16 cellular contexts compared by ENCODE assay signal in the genomic region with DNA sequence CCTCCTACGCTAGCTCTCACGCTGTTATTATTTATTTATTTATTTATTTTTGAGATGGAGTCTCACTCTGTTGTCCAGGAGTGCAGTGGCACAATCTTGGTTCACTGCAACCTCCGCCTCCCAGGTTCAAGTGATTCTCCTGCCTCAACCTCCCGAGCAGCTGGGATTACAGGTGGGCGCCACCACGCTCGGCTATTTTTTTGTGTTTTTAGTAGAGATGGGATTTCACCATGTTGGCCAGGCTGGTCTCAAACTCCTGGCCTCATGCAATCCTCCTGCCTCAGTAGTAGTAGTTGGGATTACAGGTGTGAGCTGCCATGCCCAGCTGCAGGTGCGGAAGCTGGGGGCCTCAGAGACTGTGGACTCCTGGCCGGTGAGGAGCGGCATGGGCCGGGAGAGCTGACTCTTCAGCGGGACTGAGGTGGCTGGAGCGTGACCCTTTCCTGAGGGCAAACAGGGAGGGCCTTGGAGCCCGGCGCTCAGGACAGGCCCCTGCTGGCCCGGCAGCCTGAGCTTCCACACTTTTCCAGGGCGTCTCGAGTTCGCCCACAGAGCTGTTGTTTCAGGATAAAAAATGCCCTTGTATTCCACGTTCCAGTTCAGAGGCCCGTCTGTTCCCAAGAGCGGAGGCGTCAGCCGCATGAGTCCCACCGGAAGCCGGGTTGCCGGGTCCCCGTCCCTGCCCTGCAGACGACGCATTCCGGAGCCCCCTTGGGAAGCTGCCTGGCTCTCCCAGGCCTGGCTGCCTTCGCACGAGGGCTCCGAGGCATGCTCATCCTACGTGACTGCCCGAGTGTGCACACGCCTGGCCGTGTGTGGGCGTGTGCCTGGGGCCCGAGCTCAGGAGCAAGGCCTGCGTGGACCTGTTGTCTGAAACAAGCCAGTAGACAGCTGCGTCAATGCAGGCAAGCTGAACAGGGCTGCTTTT.
A peak's percentile ranks its signal among the peaks of the same experiment; 100 is the strongest.
DNase-seq lines count a peak whose midpoint lies in the region; ATAC-seq and TF ChIP-seq lines count a peak whose summit lies in the region.
"Had no signal": no experiment of that assay in that cellular context is flagged by ENCODE, and none has a peak within 500 bp of the region (broad histone marks: within the 10 kb centered on the region; RNA-seq: fewer than 3 reads in every experiment).

No MANE protein-coding gene starts in this region.

- H3K9ac ChIP-seq in NT2/D1 (ENCODE audit: insufficient read length, low read depth), result peak overlapping the region; percentile 21

- H3K27ac ChIP-seq in WERI-Rb-1, result no peak overlapping the region

- H3K4me1 ChIP-seq in NT2/D1 (ENCODE audit: insufficient read depth, insufficient read length), result peaks cover 32% of the 10 kb centered on the region

- TF ChIP-seq CTCF in epithelial cell of esophagus (IDR thresholded peaks at IDR 0.05; ENCODE audit: insufficient read depth, low read depth, low read length, missing control alignments) (no peak), WERI-Rb-1 (IDR thresholded peaks at IDR 0.05; ENCODE audit: low read depth, low read length) (no peak)

- H3K4me3 ChIP-seq in NT2/D1 (ENCODE audit: insufficient read length, low read depth) (no peak overlapping the region), epithelial cell of esophagus (ENCODE audit: low read length) (no peak overlapping the region), skeletal muscle cell (ENCODE audit: low read depth, low read length) (no peak overlapping the region), WERI-Rb-1 (ENCODE audit: low read depth, low read length) (no peak overlapping the region)

- no peak for DNase-seq in NT2/D1 (ENCODE audit: low read depth, low spot score)
- peak; percentile 97 for DNase-seq in epithelial cell of esophagus (ENCODE audit: low read depth)
- peak; percentile 74 for DNase-seq in hepatic stellate cell (ENCODE audit: low spot score)
- peak; percentile 37 for DNase-seq in skeletal muscle cell (ENCODE audit: low read depth)
- DNase-seq in NCI-H1048 (lab: John Stamatoyannopoulos, UW), result no peak
- no peak for DNase-seq in mesenteric fat pad (ENCODE audit: low spot score)
- no peak for DNase-seq in WERI-Rb-1
- DNase-seq: activated CD4-positive, alpha-beta memory T cell treated with anti-CD3 and anti-CD28 coated beads for 36 hours; activated naive CD8-positive, alpha-beta T cell treated with anti-CD3 and anti-CD28 coated beads for 36 hours; activated T-cell treated with anti-CD3 and anti-CD28 coated beads, Interleukin-2, amount 50 U/mL, for 48 hours; central memory CD4-positive, alpha-beta T cell; NCI-H1694; NCI-H446 treated with DMSO at 0.1 percent for 48 hours; stimulated activated CD4-positive, alpha-beta T cell treated with anti-CD3 and anti-CD28 coated beads, Interleukin-4, amount 100 ng/mL, for 1 hour; substantia nigra had no signal

- H3K9me3 ChIP-seq in NT2/D1 (ENCODE audit: insufficient read depth, low read length) (no peaks in the 10 kb centered on the region), WERI-Rb-1 (ENCODE audit: severe bottlenecking) (peaks cover 5% of the 10 kb centered on the region)

- no peaks in the 10 kb centered on the region for H3K27me3 ChIP-seq in NT2/D1 (ENCODE audit: insufficient read depth, insufficient read length)
- no peaks in the 10 kb centered on the region for H3K27me3 ChIP-seq in WERI-Rb-1 (ENCODE audit: insufficient read depth, low read depth, severe bottlenecking)

- H3K36me3 ChIP-seq in NT2/D1 (ENCODE audit: insufficient read depth, insufficient read length, low read length) (no peaks in the 10 kb centered on the region), WERI-Rb-1 (no peaks in the 10 kb centered on the region)

- ATAC-seq in GM19328 (IDR thresholded peaks at IDR 0.05; ENCODE audit: unreplicated experiment), result no peak

Comparison
In these comparisons a context has a peak if more than half of its experiments do, and no peak if none do; other contexts are left out.
1. DNase-seq: peak in epithelial cell of esophagus (single experiment), hepatic stellate cell (single experiment) and skeletal muscle cell (single experiment); none in NT2/D1 (single experiment), NCI-H1048 (single experiment), mesenteric fat pad (single experiment) and WERI-Rb-1 (single experiment).